ENCODE assay signal across 13 cellular contexts in genomic region chr11:57534449-57534848, GRCh38. TPM values are rescaled to one million over a fixed set of nuclear protein-coding genes. Genes with fewer than 3 reads are reported as not detected.
"Had no signal": no experiment of that assay in that cellular context is flagged by ENCODE, and none has a peak within 500 bp of the region (broad histone marks: within the 10 kb centered on the region; RNA-seq: fewer than 3 reads in every experiment).

No MANE protein-coding gene starts in this region.

RNA-seq across cellular contexts. Expression of gene SMTNL1, which starts 2.9 kb away (rescaled TPM):
- total RNA-seq: activated B cell treated with CpG ODN at 0.5 μM for 24 hours; activated CD4-positive, alpha-beta memory T cell treated with anti-CD3 and anti-CD28 coated beads for 36 hours; activated CD4-positive, alpha-beta memory T cell treated with anti-CD3 and anti-CD28 coated beads, Interleukin-2, amount 10 ng/mL, durations not matched to agents 7 days and 5 days; activated CD4-positive, alpha-beta T cell treated with anti-CD3 and anti-CD28 coated beads for 36 hours; activated CD4-positive, alpha-beta T cell treated with anti-CD3 and anti-CD28 coated beads, Interleukin-2, amount 10 ng/mL, durations not matched to agents 24 days and 14 days; activated CD4-positive, alpha-beta T cell treated with anti-CD3 and anti-CD28 coated beads, Interleukin-2, amount 10 ng/mL, durations not matched to agents 7 days and 5 days; activated CD8-positive, alpha-beta memory T cell treated with anti-CD3 and anti-CD28 coated beads for 36 hours; activated CD8-positive, alpha-beta memory T cell treated with anti-CD3 and anti-CD28 coated beads, Interleukin-2, amount 10 ng/mL, durations not matched to agents 7 days and 5 days; activated CD8-positive, alpha-beta T cell treated with anti-CD3 and anti-CD28 coated beads for 36 hours; activated CD8-positive, alpha-beta T cell treated with anti-CD3 and anti-CD28 coated beads, Interleukin-2, amount 10 ng/mL, durations not matched to agents 7 days and 5 days; T-cell; T-helper 1 cell treated with Interleukin-12 subunit alpha and Interleukin-12 subunit beta and Interleukin-4 antibody, amounts not matched to agents 30 ng/mL and 1 ng/mL, for 36 hours; T-helper 2 cell treated with Interferon-gamma antibody and Interleukin-4, amounts not matched to agents 100 ng/mL and 5 ng/mL, for 36 hours had no signal
